In the genomic region with DNA sequence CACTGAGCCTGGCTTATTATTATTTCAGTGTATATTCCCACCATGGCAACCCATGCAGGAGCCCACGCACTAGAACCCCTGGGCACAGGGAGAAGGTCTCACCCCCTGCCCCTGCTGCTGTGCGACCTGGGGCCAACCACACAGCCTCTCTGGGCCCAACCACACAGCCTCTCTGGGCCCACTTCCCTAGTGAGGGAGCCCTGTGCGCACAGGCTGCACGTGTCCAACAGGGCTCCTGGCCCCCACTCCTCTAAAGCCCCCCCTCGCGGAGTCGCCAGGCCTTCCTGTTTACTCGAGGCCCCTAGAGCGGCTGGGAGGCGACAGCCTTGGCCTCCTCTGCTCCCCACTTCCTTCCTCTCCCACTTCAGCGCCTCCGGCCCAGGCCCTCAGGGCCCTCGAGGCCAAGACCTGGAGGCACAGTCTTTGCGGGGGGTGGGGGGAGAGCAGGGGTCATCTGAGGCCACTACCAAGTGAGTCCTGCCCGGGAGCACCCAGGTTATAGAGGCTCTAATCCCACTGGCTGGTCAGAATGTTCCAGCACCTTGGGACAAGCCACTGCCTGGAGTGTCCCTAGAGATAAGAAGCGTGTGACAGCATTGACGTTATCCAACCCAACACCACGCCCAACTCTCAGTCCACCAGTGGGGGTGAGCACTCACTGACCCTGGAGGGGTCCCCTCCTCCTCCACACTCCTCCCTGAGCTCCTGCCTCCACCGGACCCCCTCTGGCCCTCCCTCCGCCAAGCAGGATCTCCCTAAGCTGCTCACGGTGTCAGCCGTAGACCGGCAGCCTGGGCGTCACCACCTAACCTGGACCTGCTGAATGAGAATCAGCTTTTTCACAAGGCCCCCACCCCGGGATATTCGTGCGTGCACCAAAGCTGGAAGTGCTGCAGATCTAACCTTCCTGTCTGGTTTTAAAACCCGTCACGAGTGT, we compare ENCODE assay signal across 1 cellular context.
TF ChIP-seq lines count a peak whose summit lies in the region.

No MANE protein-coding gene starts in this region.

TF ChIP-seq in GM23338, 12 proteins besides CTCF, POLR2A, EP300 and RAD21:
- no peak for TF ChIP-seq ZNF114 (CRISPR knock-in tag; IDR thresholded peaks at IDR 0.05)
- TF ChIP-seq CREB1 (CRISPR knock-in tag; IDR thresholded peaks at IDR 0.05; ENCODE audit: low read depth): no peak
- no peak for TF ChIP-seq NANOG (IDR thresholded peaks at IDR 0.05; ENCODE audit: borderline replicate concordance)
- no peak for TF ChIP-seq EZH2phosphoT487 (IDR thresholded peaks at IDR 0.05; ENCODE audit: unreplicated experiment)
- TF ChIP-seq, protein P1, sequence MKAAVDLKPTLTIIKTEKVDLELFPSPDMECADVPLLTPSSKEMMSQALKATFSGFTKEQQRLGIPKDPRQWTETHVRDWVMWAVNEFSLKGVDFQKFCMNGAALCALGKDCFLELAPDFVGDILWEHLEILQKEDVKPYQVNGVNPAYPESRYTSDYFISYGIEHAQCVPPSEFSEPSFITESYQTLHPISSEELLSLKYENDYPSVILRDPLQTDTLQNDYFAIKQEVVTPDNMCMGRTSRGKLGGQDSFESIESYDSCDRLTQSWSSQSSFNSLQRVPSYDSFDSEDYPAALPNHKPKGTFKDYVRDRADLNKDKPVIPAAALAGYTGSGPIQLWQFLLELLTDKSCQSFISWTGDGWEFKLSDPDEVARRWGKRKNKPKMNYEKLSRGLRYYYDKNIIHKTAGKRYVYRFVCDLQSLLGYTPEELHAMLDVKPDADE (IDR thresholded peaks at IDR 0.05): no peak
- no peak for TF ChIP-seq POLR2AphosphoS5 (IDR thresholded peaks at IDR 0.05; ENCODE audit: low read depth)
TF ChIP-seq in GM23338: peak in this region for 0.
